Comparison of ENCODE assay signal across 16 cellular contexts in genomic region chr12:65657635-65658034, GRCh38.
DNase-seq lines count a peak whose midpoint lies in the region; ATAC-seq and TF ChIP-seq lines count a peak whose summit lies in the region.
"Had no signal": no experiment of that assay in that cellular context is flagged by ENCODE, and none has a peak within 500 bp of the region (broad histone marks: within the 10 kb centered on the region; RNA-seq: fewer than 3 reads in every experiment).

No MANE protein-coding gene starts in this region.

- H3K4me2 ChIP-seq in mesenchymal stem cell (ENCODE audit: low read length, poor library complexity, severe bottlenecking): no peak overlapping the region
- no peak overlapping the region for H3K4me2 ChIP-seq in hepatocyte
- H3K4me2 ChIP-seq: KMS-11 had no signal

- peaks cover 70% of the 10 kb centered on the region for H3K4me1 Mint-ChIP-seq in Calu3 (ENCODE audit: low read depth, unreplicated experiment)

- H2AK5ac ChIP-seq in mesenchymal stem cell (ENCODE audit: low read length, severe bottlenecking): peak overlapping the region; percentile 97

- H3K23ac ChIP-seq in mesenchymal stem cell (ENCODE audit: low read length in 2 of 2): no peak overlapping the region

- peak overlapping the region; percentile 90 for H2BK5ac ChIP-seq in mesenchymal stem cell (ENCODE audit: low read depth, low read length, poor library complexity, severe bottlenecking)

- peak overlapping the region; percentile 40 to 73 for H3K18ac ChIP-seq in mesenchymal stem cell (ENCODE audit: low read depth in 1 of 2, low read length in 2 of 2)

- H3K79me1 ChIP-seq in mesenchymal stem cell (replicated peaks; ENCODE audit: low read length, poor library complexity, severe bottlenecking): no peaks in the 10 kb centered on the region

- no peaks in the 10 kb centered on the region for H3K36me3 ChIP-seq in HUES48 (ENCODE audit: control insufficient read depth, insufficient read depth, low read length)
- H3K36me3 ChIP-seq in adipocyte (ENCODE audit: control insufficient read depth, insufficient read depth, low read length, severe bottlenecking): no peaks in the 10 kb centered on the region
- no peaks in the 10 kb centered on the region for H3K36me3 ChIP-seq in mesenchymal stem cell (ENCODE audit: control insufficient read depth in 1 of 2, insufficient read depth in 2 of 2, low read depth in 1 of 2, low read length in 2 of 2)
- no peaks in the 10 kb centered on the region for H3K36me3 ChIP-seq in hepatocyte (replicated peaks; ENCODE audit: insufficient read depth, low read depth)
- H3K36me3 ChIP-seq: thoracic aorta had no signal

- DNase-seq in Calu3: no peak
- no peak for DNase-seq in adipocyte (ENCODE audit: low read depth)
- no peak for DNase-seq in mesenchymal stem cell
- no peak for DNase-seq in SW480 (ENCODE audit: low spot score)
- DNase-seq in hepatocyte (ENCODE audit: low spot score): no peak
- DNase-seq: activated CD8-positive, alpha-beta memory T cell treated with anti-CD3 and anti-CD28 coated beads, Interleukin-2, amount 50 U/mL, for 4 hours; activated naive CD4-positive, alpha-beta T cell treated with Interleukin-2 at 50 U/mL for 16 hours; DMS53; NCI-H146; NCI-H345; stimulated activated CD4-positive, alpha-beta T cell treated with anti-CD3 and anti-CD28 coated beads, Interleukin-4, amount 100 ng/mL, for 4 hours had no signal

- H3K9me3 ChIP-seq in HUES48 (ENCODE audit: control insufficient read depth, insufficient read depth, low read length) (no peaks in the 10 kb centered on the region), adipocyte (ENCODE audit: control insufficient read depth, low read length) (no peaks in the 10 kb centered on the region), mesenchymal stem cell (ENCODE audit: control insufficient read depth, low read length) (no peaks in the 10 kb centered on the region), hepatocyte (ENCODE audit: low read depth) (no peaks in the 10 kb centered on the region)
- H3K9me3 ChIP-seq: thoracic aorta had no signal

- no peak overlapping the region for H3K4me3 ChIP-seq in HUES48 (ENCODE audit: low read depth, low read length)
- peak overlapping the region; percentile 20 for H3K4me3 ChIP-seq in adipocyte (ENCODE audit: low read length)
- no peak overlapping the region for H3K4me3 ChIP-seq in mesenchymal stem cell (ENCODE audit: insufficient read depth in 1 of 2, low read depth in 1 of 2, low read length in 2 of 2)
- H3K4me3 ChIP-seq in hepatocyte: no peak overlapping the region
- H3K4me3 ChIP-seq: thoracic aorta had no signal

- CTCF ChIA-PET in Calu3 (lab: Charles Lee): interaction anchor here (0.9 to 3.6 kb wide), 2 partner anchors 8 to 55 kb away, joined by 3 to 10 read pairs; no protein-coding TSS in a partner anchor

- H3K9ac ChIP-seq in HUES48 (ENCODE audit: low read depth, low read length) (no peak overlapping the region), adipocyte (ENCODE audit: low read length) (peak overlapping the region; percentile 13), mesenchymal stem cell (ENCODE audit: low read length) (peak overlapping the region; percentile 78)
- H3K9ac ChIP-seq: KMS-11 had no signal

- H3K14ac ChIP-seq in mesenchymal stem cell (ENCODE audit: low read length in 2 of 2): no peak overlapping the region

- 80% methylated on average over 1 of the region's 1 CpG for WGBS in mesenchymal stem cell
- 88% methylated on average over 1 of the region's 1 CpG for WGBS in hepatocyte (ENCODE audit: low lambda C conversion rate, missing lambda C conversion rate)

- H3K27me3 ChIP-seq in HUES48 (ENCODE audit: control insufficient read depth, insufficient read depth, low read length) (no peaks in the 10 kb centered on the region), adipocyte (replicated peaks; ENCODE audit: control insufficient read depth, insufficient read depth, low read length) (no peaks in the 10 kb centered on the region), mesenchymal stem cell (ENCODE audit: control insufficient read depth in 1 of 2, insufficient read depth in 1 of 2, low read length in 2 of 2) (no peaks in the 10 kb centered on the region), hepatocyte (no peaks in the 10 kb centered on the region)

- no peak overlapping the region for H2AFZ ChIP-seq in mesenchymal stem cell (ENCODE audit: low read depth, low read length)
- H2AFZ ChIP-seq in hepatocyte: no peak overlapping the region

- H2BK12ac ChIP-seq in mesenchymal stem cell (ENCODE audit: low read length in 2 of 2): peak overlapping the region; percentile 11 to 79

- ATAC-seq in HG02870 (IDR thresholded peaks at IDR 0.05; ENCODE audit: unreplicated experiment) (no peak), HG03439 (IDR thresholded peaks at IDR 0.05; ENCODE audit: unreplicated experiment) (no peak)

- H2BK120ac ChIP-seq in mesenchymal stem cell (ENCODE audit: low read depth, low read length): peak overlapping the region; percentile 98

- H3K36me3 Mint-ChIP-seq in Calu3 (ENCODE audit: insufficient read depth, unreplicated experiment): peaks cover 4% of the 10 kb centered on the region

- H3K27ac Mint-ChIP-seq in Calu3 (ENCODE audit: unreplicated experiment): peak overlapping the region; percentile 67

- H3K9me3 Mint-ChIP-seq in Calu3 (ENCODE audit: low read depth, unreplicated experiment): peaks cover 8% of the 10 kb centered on the region

- H3K4me1 ChIP-seq in HUES48 (ENCODE audit: control insufficient read depth, insufficient read depth, low read length) (peaks cover 34% of the 10 kb centered on the region), adipocyte (ENCODE audit: control insufficient read depth, insufficient read depth, low read length) (peaks cover 30% of the 10 kb centered on the region), mesenchymal stem cell (ENCODE audit: control insufficient read depth, insufficient read depth, low read depth, low read length) (peaks cover 2% of the 10 kb centered on the region), hepatocyte (ENCODE audit: insufficient read depth) (no peaks in the 10 kb centered on the region)

- H3K27ac ChIP-seq in HUES48 (ENCODE audit: low read depth, low read length) (peak overlapping the region; percentile 66), mesenchymal stem cell (ENCODE audit: low read length, poor library complexity, severe bottlenecking) (peak overlapping the region; percentile 98), hepatocyte (no peak overlapping the region)
- H3K27ac ChIP-seq: KMS-11, thoracic aorta had no signal

- H4K91ac ChIP-seq in mesenchymal stem cell (ENCODE audit: low read length): peak overlapping the region; percentile 70

- peak overlapping the region; percentile 70 for H4K8ac ChIP-seq in mesenchymal stem cell (ENCODE audit: low read length)

- H3K4me3 Mint-ChIP-seq in Calu3 (ENCODE audit: low read depth, unreplicated experiment): no peak overlapping the region

- peak overlapping the region; percentile 44 for H2BK15ac ChIP-seq in mesenchymal stem cell (ENCODE audit: low read depth, poor library complexity, severe bottlenecking)

- TF ChIP-seq CTCF in Calu3 (IDR thresholded peaks at IDR 0.05; ENCODE audit: unreplicated experiment) (no peak), hepatocyte (IDR thresholded peaks at IDR 0.05; ENCODE audit: poor library complexity) (no peak)

- no peaks in the 10 kb centered on the region for H3K79me2 ChIP-seq in hepatocyte

- H4K20me1 ChIP-seq in hepatocyte (ENCODE audit: insufficient read depth, poor library complexity, severe bottlenecking): no peaks in the 10 kb centered on the region

- no peaks in the 10 kb centered on the region for H3K9me2 ChIP-seq in hepatocyte (replicated peaks; ENCODE audit: insufficient read depth)

- intact Hi-C loops in Calu3 (cut with micrococcal nuclease; ENCODE audit: unreplicated experiment): no loop called here

- no TSS peak for BruUV-seq in Calu3 (replicated peaks; lab: Mats Ljungman, UMichigan)

- peak overlapping the region; percentile 31 to 75 for H3K4ac ChIP-seq in mesenchymal stem cell (ENCODE audit: low read depth in 1 of 2, low read length in 2 of 2)

- no peaks in the 10 kb centered on the region for H3K27me3 Mint-ChIP-seq in Calu3 (ENCODE audit: unreplicated experiment)
